13 cellular contexts compared by ENCODE assay signal in the genomic region with DNA sequence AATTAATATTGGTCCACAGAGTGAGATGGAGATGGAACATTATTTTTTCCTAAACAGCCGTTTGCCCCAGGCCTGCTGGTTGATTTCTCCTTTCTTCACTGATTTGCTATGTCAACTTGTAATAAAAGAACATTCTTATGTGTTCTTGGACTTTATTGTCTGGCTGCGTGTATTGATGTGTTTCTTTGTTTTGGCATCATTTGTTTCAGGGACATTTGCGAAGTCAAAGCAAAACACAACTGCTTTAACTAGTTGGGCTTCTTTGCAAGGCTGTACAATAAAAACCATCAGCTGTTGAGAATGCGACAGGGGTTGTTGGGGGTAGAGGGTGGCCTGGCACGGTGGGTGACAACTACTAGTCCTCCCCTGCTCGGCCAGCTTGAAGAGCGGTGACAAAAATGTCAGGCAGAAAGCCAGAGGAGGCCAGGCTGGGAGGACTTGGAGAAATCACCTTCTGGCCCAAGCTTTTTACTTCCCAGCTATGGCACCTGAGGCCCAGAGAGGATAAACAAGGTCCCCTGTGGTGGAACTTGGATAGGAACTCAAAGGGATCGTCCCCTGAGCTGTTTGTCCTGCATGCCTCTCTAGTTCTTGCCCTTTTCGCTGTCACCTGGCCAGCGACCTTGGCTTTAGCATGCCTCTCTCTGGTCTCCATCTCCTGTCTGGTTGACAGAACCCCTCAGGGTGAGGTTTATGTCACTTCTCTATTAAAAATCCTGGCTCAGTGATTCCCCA.
"Had no signal": no experiment of that assay in that cellular context is flagged by ENCODE, and none has a peak within 500 bp of the region (broad histone marks: within the 10 kb centered on the region; RNA-seq: fewer than 3 reads in every experiment).

No MANE protein-coding gene starts in this region.

- H3K27ac ChIP-seq: neural progenitor cell, parathyroid adenoma, tibial artery had no signal

- H3K4me3 ChIP-seq: neural progenitor cell, tibial artery had no signal

- H3K4me1 ChIP-seq: parathyroid adenoma, tibial artery had no signal

- H3K9me3 ChIP-seq: tibial artery had no signal

- H3K4me1 Mint-ChIP-seq: activated naive CD8-positive, alpha-beta T cell treated with anti-CD3 and anti-CD28 coated beads for 36 hours; stimulated activated memory B cell treated with anti-CD40 and anti-IgM and Interleukin-4, amounts not matched to agents 10 μg/mL and 1 μg/mL and 100 μg/mL, for 72 hours had no signal

- H3K36me3 ChIP-seq: neural progenitor cell, tibial artery had no signal

- DNase-seq: activated CD4-positive, alpha-beta memory T cell treated with anti-CD3 and anti-CD28 coated beads for 36 hours; activated gamma-delta T cell treated with Interleukin-2 at 50 U/mL for 16 hours; activated naive CD8-positive, alpha-beta T cell treated with anti-CD3 and anti-CD28 coated beads for 36 hours; activated T-cell treated with anti-CD3 and anti-CD28 coated beads, Interleukin-2, amount 50 U/mL, for 72 hours; aorta; effector CD4-positive, alpha-beta T cell; mesendoderm; stimulated activated CD4-positive, alpha-beta T cell treated with anti-CD3 and anti-CD28 coated beads, Interleukin-1b, Interleukin-23, amount 100 ng/mL, for 48 hours; T-helper 9 cell; tibial artery had no signal

- H3K27me3 Mint-ChIP-seq: activated CD4-positive, alpha-beta memory T cell treated with anti-CD3 and anti-CD28 coated beads for 36 hours; activated naive CD8-positive, alpha-beta T cell treated with anti-CD3 and anti-CD28 coated beads for 36 hours; stimulated activated memory B cell treated with anti-CD40 and anti-IgM and Interleukin-4, amounts not matched to agents 10 μg/mL and 1 μg/mL and 100 μg/mL, for 72 hours had no signal

- H3K27ac Mint-ChIP-seq: activated CD4-positive, alpha-beta memory T cell treated with anti-CD3 and anti-CD28 coated beads for 36 hours; activated naive CD8-positive, alpha-beta T cell treated with anti-CD3 and anti-CD28 coated beads for 36 hours; activated T-cell treated with anti-CD3 and anti-CD28 coated beads, Interleukin-2, amount 50 U/mL, for 72 hours; stimulated activated memory B cell treated with anti-CD40 and anti-IgM and Interleukin-4, amounts not matched to agents 10 μg/mL and 1 μg/mL and 100 μg/mL, for 72 hours had no signal

- H3K27me3 ChIP-seq: neural progenitor cell, tibial artery had no signal

- H3K36me3 Mint-ChIP-seq: activated CD4-positive, alpha-beta memory T cell treated with anti-CD3 and anti-CD28 coated beads for 36 hours; activated naive CD8-positive, alpha-beta T cell treated with anti-CD3 and anti-CD28 coated beads for 36 hours; neural progenitor cell; stimulated activated memory B cell treated with anti-CD40 and anti-IgM and Interleukin-4, amounts not matched to agents 10 μg/mL and 1 μg/mL and 100 μg/mL, for 72 hours had no signal

- H3K9ac ChIP-seq: neural progenitor cell, parathyroid adenoma had no signal

- ATAC-seq: activated T-cell treated with anti-CD3 and anti-CD28 coated beads, Interleukin-2, amount 50 U/mL, for 72 hours; stimulated activated memory B cell treated with anti-CD40 and anti-IgM and Interleukin-4, amounts not matched to agents 10 μg/mL and 1 μg/mL and 100 μg/mL, for 72 hours had no signal

- H3K9me3 Mint-ChIP-seq: activated CD4-positive, alpha-beta memory T cell treated with anti-CD3 and anti-CD28 coated beads for 36 hours; activated naive CD8-positive, alpha-beta T cell treated with anti-CD3 and anti-CD28 coated beads for 36 hours; activated T-cell treated with anti-CD3 and anti-CD28 coated beads, Interleukin-2, amount 50 U/mL, for 72 hours had no signal

- H3K4me3 Mint-ChIP-seq: activated CD4-positive, alpha-beta memory T cell treated with anti-CD3 and anti-CD28 coated beads for 36 hours; activated naive CD8-positive, alpha-beta T cell treated with anti-CD3 and anti-CD28 coated beads for 36 hours; activated T-cell treated with anti-CD3 and anti-CD28 coated beads, Interleukin-2, amount 50 U/mL, for 72 hours; stimulated activated memory B cell treated with anti-CD40 and anti-IgM and Interleukin-4, amounts not matched to agents 10 μg/mL and 1 μg/mL and 100 μg/mL, for 72 hours had no signal
